Comparison of ENCODE assay signal across 16 cellular contexts in genomic region chr3:100006570-100007271, GRCh38.
DNase-seq lines count a peak whose midpoint lies in the region; ATAC-seq, FAIRE-seq and TF ChIP-seq lines count a peak whose summit lies in the region.
"Had no signal": no experiment of that assay in that cellular context is flagged by ENCODE, and none has a peak within 500 bp of the region (broad histone marks: within the 10 kb centered on the region; RNA-seq: fewer than 3 reads in every experiment).

No MANE protein-coding gene starts in this region.

- H3K9me3 ChIP-seq in astrocyte (ENCODE audit: insufficient read depth, low read depth, low read length) = no peaks in the 10 kb centered on the region
- H3K9me3 ChIP-seq in smooth muscle cell (replicated peaks; ENCODE audit: low read depth) = no peaks in the 10 kb centered on the region
- H3K9me3 ChIP-seq: SJSA1 had no signal

- 52% methylated on average over 2 of the region's 2 CpGs for WGBS in smooth muscle cell (ENCODE audit: low lambda C conversion rate)

- H3K4me1 ChIP-seq in astrocyte (ENCODE audit: insufficient read depth, low read length) (peaks cover 29% of the 10 kb centered on the region), smooth muscle cell (ENCODE audit: low read depth) (peaks cover 16% of the 10 kb centered on the region)

- no peaks in the 10 kb centered on the region for H3K36me3 Mint-ChIP-seq in astrocyte (ENCODE audit: low read depth, unreplicated experiment)
- peaks cover 5% of the 10 kb centered on the region for H3K36me3 Mint-ChIP-seq in activated CD4-positive, alpha-beta T cell treated with anti-CD3 and anti-CD28 coated beads, Interleukin-2, amount 10 ng/mL, durations not matched to agents 24 days and 14 days (ENCODE audit: low read depth)

- H3K79me2 ChIP-seq in astrocyte (ENCODE audit: insufficient read depth, low read length) = no peaks in the 10 kb centered on the region
- no peaks in the 10 kb centered on the region for H3K79me2 ChIP-seq in smooth muscle cell (ENCODE audit: low read depth)

- H3F3A ChIP-seq in smooth muscle cell (ENCODE audit: low read depth) = no peaks in the 10 kb centered on the region

- H3K9me3 Mint-ChIP-seq in astrocyte (ENCODE audit: unreplicated experiment) = no peaks in the 10 kb centered on the region
- peaks cover 9% of the 10 kb centered on the region for H3K9me3 Mint-ChIP-seq in activated CD4-positive, alpha-beta T cell treated with anti-CD3 and anti-CD28 coated beads, Interleukin-2, amount 10 ng/mL, durations not matched to agents 24 days and 14 days
- H3K9me3 Mint-ChIP-seq: activated naive CD8-positive, alpha-beta T cell treated with anti-CD3 and anti-CD28 coated beads, Interleukin-2, amount 50 U/mL, for 24 hours had no signal

- H3K4me3 Mint-ChIP-seq in astrocyte (ENCODE audit: unreplicated experiment) = no peak overlapping the region
- no peak overlapping the region for H3K4me3 Mint-ChIP-seq in activated CD4-positive, alpha-beta T cell treated with anti-CD3 and anti-CD28 coated beads, Interleukin-2, amount 10 ng/mL, durations not matched to agents 24 days and 14 days
- H3K4me3 Mint-ChIP-seq: activated naive CD8-positive, alpha-beta T cell treated with anti-CD3 and anti-CD28 coated beads, Interleukin-2, amount 50 U/mL, for 24 hours had no signal

- H3K9ac ChIP-seq in astrocyte (ENCODE audit: low read length) (no peak overlapping the region), smooth muscle cell (ENCODE audit: low read depth) (no peak overlapping the region)

- intact Hi-C loops in left ventricle myocardium superior (cut with micrococcal nuclease) = no loop called here
- intact Hi-C loops in activated CD4-positive, alpha-beta T cell treated with anti-CD3 and anti-CD28 coated beads, Interleukin-2, amount 10 ng/mL, durations not matched to agents 24 days and 14 days (cut with micrococcal nuclease) = no loop called here

- H3K27me3 ChIP-seq in astrocyte (ENCODE audit: insufficient read depth, low read length) (no peaks in the 10 kb centered on the region), smooth muscle cell (ENCODE audit: low read depth) (no peaks in the 10 kb centered on the region)
- H3K27me3 ChIP-seq: SJSA1 had no signal

- H3K27ac Mint-ChIP-seq in astrocyte (ENCODE audit: unreplicated experiment) = peak overlapping the region; percentile 1
- no peak overlapping the region for H3K27ac Mint-ChIP-seq in activated CD4-positive, alpha-beta T cell treated with anti-CD3 and anti-CD28 coated beads, Interleukin-2, amount 10 ng/mL, durations not matched to agents 24 days and 14 days
- H3K27ac Mint-ChIP-seq: activated naive CD8-positive, alpha-beta T cell treated with anti-CD3 and anti-CD28 coated beads, Interleukin-2, amount 50 U/mL, for 24 hours had no signal

- no peaks in the 10 kb centered on the region for H4K20me1 ChIP-seq in astrocyte (ENCODE audit: insufficient read depth, low read length)
- H4K20me1 ChIP-seq in smooth muscle cell (ENCODE audit: low read depth) = no peaks in the 10 kb centered on the region

- peaks cover 61% of the 10 kb centered on the region for H3K4me1 Mint-ChIP-seq in astrocyte (ENCODE audit: low read depth, unreplicated experiment)
- H3K4me1 Mint-ChIP-seq in activated CD4-positive, alpha-beta T cell treated with anti-CD3 and anti-CD28 coated beads, Interleukin-2, amount 10 ng/mL, durations not matched to agents 24 days and 14 days = peaks cover 22% of the 10 kb centered on the region

- H2AFZ ChIP-seq in astrocyte (ENCODE audit: low read depth, low read length) = no peak overlapping the region
- peak overlapping the region; percentile 24 for H2AFZ ChIP-seq in smooth muscle cell (ENCODE audit: low read depth)

- H3K4me3 ChIP-seq in astrocyte (ENCODE audit: insufficient read depth, low read depth, low read length) (no peak overlapping the region), smooth muscle cell (no peak overlapping the region)
- H3K4me3 ChIP-seq: SJSA1 had no signal

- no peaks in the 10 kb centered on the region for H3K27me3 Mint-ChIP-seq in astrocyte (ENCODE audit: low read depth, unreplicated experiment)
- no peaks in the 10 kb centered on the region for H3K27me3 Mint-ChIP-seq in activated CD4-positive, alpha-beta T cell treated with anti-CD3 and anti-CD28 coated beads, Interleukin-2, amount 10 ng/mL, durations not matched to agents 24 days and 14 days
- H3K27me3 Mint-ChIP-seq: activated naive CD8-positive, alpha-beta T cell treated with anti-CD3 and anti-CD28 coated beads, Interleukin-2, amount 50 U/mL, for 24 hours had no signal

- no peaks in the 10 kb centered on the region for H3K36me3 ChIP-seq in astrocyte (ENCODE audit: insufficient read depth, low read length)
- H3K36me3 ChIP-seq in smooth muscle cell (ENCODE audit: low read depth) = no peaks in the 10 kb centered on the region
- H3K36me3 ChIP-seq: SJSA1 had no signal

- FAIRE-seq in astrocyte (lab: Jason Lieb, UNC) = no peak

- H3K27ac ChIP-seq in astrocyte (ENCODE audit: low read depth, low read length) (peak overlapping the region; percentile 6), smooth muscle cell (ENCODE audit: low read depth) (peak overlapping the region; percentile 59)
- H3K27ac ChIP-seq: HL-60, SJSA1 had no signal

- H3K4me2 ChIP-seq in astrocyte (ENCODE audit: low read length) (peak overlapping the region; percentile 1), smooth muscle cell (peak overlapping the region; percentile 35)

- TF ChIP-seq CTCF in astrocyte (IDR thresholded peaks at IDR 0.05; ENCODE audit: insufficient read depth, low read depth, low read length) (no peak), smooth muscle cell (IDR thresholded peaks at IDR 0.05; ENCODE audit: borderline replicate concordance, insufficient read depth, poor library complexity, severe bottlenecking) (no peak)

- DNase-seq in HCEC 1CT (peak; percentile 42), astrocyte (ENCODE audit: low read depth) (peak; percentile 62), left ventricle myocardium superior (no peak), smooth muscle cell (lab: John Stamatoyannopoulos, UW; ENCODE audit: unreplicated experiment) (no peak), ureter (ENCODE audit: low spot score) (no peak), NCI-H510A treated with DMSO at 0.1 percent for 48 hours (lab: John Stamatoyannopoulos, UW) (no peak)
- DNase-seq in activated CD4-positive, alpha-beta T cell treated with anti-CD3 and anti-CD28 coated beads, Interleukin-2, amount 10 ng/mL, durations not matched to agents 24 days and 14 days = no peak
- DNase-seq: activated CD4-positive, alpha-beta T cell treated with anti-CD3 and anti-CD28 coated beads, Interleukin-2, amount 50 U/mL, for 48 hours; activated naive CD8-positive, alpha-beta T cell treated with anti-CD3 and anti-CD28 coated beads, Interleukin-2, amount 50 U/mL, for 24 hours; foreskin melanocyte; midbrain; NCI-H1436; stimulated activated naive CD8-positive, alpha-beta T cell treated with anti-CD3 and anti-CD28 coated beads, Interleukin-15, Interleukin-2, amounts not matched to agents 100 U/mL and 50 U/mL, for 24 hours had no signal

- ATAC-seq in left ventricle myocardium superior (peak; percentile 13), GM18511 (IDR thresholded peaks at IDR 0.05; ENCODE audit: unreplicated experiment) (no peak)
- ATAC-seq: activated naive CD8-positive, alpha-beta T cell treated with anti-CD3 and anti-CD28 coated beads, Interleukin-2, amount 50 U/mL, for 24 hours; stimulated activated naive CD8-positive, alpha-beta T cell treated with anti-CD3 and anti-CD28 coated beads, Interleukin-15, Interleukin-2, amounts not matched to agents 100 U/mL and 50 U/mL, for 24 hours had no signal

Comparison
In these comparisons a context has a peak if more than half of its experiments do, and no peak if none do; other contexts are left out.
1. DNase-seq: peak in HCEC 1CT (single experiment) and astrocyte (single experiment); none in left ventricle myocardium superior (single experiment), smooth muscle cell (single experiment), ureter (single experiment), NCI-H510A treated with DMSO at 0.1 percent for 48 hours (single experiment) and activated CD4-positive, alpha-beta T cell treated with anti-CD3 and anti-CD28 coated beads, Interleukin-2, amount 10 ng/mL, durations not matched to agents 24 days and 14 days (single experiment).